24 cellular contexts compared by ENCODE assay signal in genomic region chr12:114740448-114740847, GRCh38.
"Had no signal": no experiment of that assay in that cellular context is flagged by ENCODE, and none has a peak within 500 bp of the region (broad histone marks: within the 10 kb centered on the region; RNA-seq: fewer than 3 reads in every experiment).

No MANE protein-coding gene starts in this region.

- FAIRE-seq: colon, endothelial cell of umbilical vein, islet of Langerhans, keratinocyte had no signal

- H3K36me3 ChIP-seq: esophagus muscularis mucosa, gastrocnemius medialis, heart right ventricle, left lung, lower lobe of right lung had no signal

- H3K4me1 ChIP-seq: left lung had no signal

- H3K27ac ChIP-seq: coronary artery, dorsolateral prefrontal cortex, esophagus muscularis mucosa, gastrocnemius medialis, heart right ventricle, left lung, lower lobe of right lung had no signal

- ATAC-seq: gastrocnemius medialis, heart right ventricle, left cardiac atrium, left lung, left ventricle myocardium superior, lower lobe of right lung, mucosa of descending colon had no signal

- DNase-seq: dermis blood vessel endothelial cell; dorsolateral prefrontal cortex; effector CD4-positive, alpha-beta T cell; effector memory CD4-positive, alpha-beta T cell; foreskin fibroblast; foreskin melanocyte; gastrocnemius medialis; glutamatergic neuron; head of caudate nucleus; heart right ventricle; hippocampal formation; left cardiac atrium; left lung; left ventricle myocardium superior; lower lobe of right lung; mesenchymal stem cell; mucosa of descending colon; naive B cell had no signal

- H3K9me3 ChIP-seq: esophagus muscularis mucosa, gastrocnemius medialis, heart right ventricle, left lung, lower lobe of right lung, mucosa of descending colon had no signal

- H3K4me3 ChIP-seq: coronary artery, dorsolateral prefrontal cortex, esophagus muscularis mucosa, gastrocnemius medialis, heart right ventricle, left lung, lower lobe of right lung, mucosa of descending colon had no signal
